In the genomic region with DNA sequence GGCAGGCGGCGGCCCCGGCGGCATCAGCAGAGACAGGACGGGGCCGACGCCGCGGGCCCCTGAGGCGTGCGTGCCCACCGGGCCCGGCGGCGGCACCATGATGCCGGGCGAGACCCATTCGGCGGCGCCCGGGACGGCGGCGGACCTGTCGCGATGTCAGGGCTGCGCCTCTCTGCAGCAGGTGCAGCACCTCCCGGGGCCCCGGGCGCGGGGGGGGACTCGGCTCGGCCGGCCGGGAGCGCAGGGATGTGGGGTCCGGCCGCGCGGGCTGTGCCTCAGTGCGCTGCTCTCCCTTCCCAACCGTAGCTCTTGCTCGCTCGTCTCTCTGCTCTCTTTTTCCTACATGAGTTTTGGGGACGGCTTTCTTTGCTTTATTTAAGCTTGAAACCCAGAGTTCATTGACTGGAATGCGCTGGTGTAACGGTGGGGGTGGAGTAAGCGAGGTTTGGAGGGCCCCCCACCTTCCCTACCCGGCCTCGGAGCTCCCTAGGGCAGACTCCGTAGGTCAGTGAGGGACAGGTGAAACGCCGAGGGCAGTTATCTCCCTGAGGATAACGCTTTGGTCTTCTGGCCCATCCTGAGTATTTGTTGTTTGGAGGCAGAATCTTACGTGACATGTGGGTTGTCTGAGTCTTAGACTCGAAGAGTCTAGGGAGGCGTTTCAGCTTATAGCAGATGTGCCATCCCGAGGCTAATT, we compare ENCODE assay signal across 8 cellular contexts. TPM values are rescaled to one million over a fixed set of nuclear protein-coding genes. Genes with fewer than 3 reads are reported as not detected.
DNase-seq lines count a peak whose midpoint lies in the region; ATAC-seq and TF ChIP-seq lines count a peak whose summit lies in the region.

No MANE protein-coding gene starts in this region.

- BruUV-seq in A673 (replicated peaks; lab: Mats Ljungman, UMichigan): no TSS peak

- peak overlapping the region; percentile 78 for H3K9ac ChIP-seq in rectal smooth muscle tissue (ENCODE audit: low read length)

- POLR2A ChIA-PET in A673 (lab: Charles Lee; ENCODE audit: low non-redundant PET) (interaction anchor here (0.6 to 0.8 kb wide), 3 partner anchors 151 to 269 kb away, joined by 3 to 6 read pairs (median 3); no protein-coding TSS in a partner anchor), T-cell (lab: Charles Lee) (interaction anchor here (0.8 to 1.4 kb wide), 4 partner anchors 42 to 1290 kb away, joined by 3 to 7 read pairs (median 3); a partner anchor contains a TSS)

- peaks cover 5% of the 10 kb centered on the region for H3K36me3 Mint-ChIP-seq in T-cell

- H3K36me3 ChIP-seq in A673 (ENCODE audit: insufficient read depth, low read length, poor library complexity, severe bottlenecking): no peaks in the 10 kb centered on the region
- no peaks in the 10 kb centered on the region for H3K36me3 ChIP-seq in rectal smooth muscle tissue (ENCODE audit: control insufficient read depth, insufficient read depth, low read length)

- peaks cover 7% of the 10 kb centered on the region for H3K4me1 ChIP-seq in A673 (ENCODE audit: insufficient read depth, low read length, poor library complexity, severe bottlenecking)
- peaks cover 10% of the 10 kb centered on the region for H3K4me1 ChIP-seq in rectal smooth muscle tissue (ENCODE audit: control insufficient read depth, insufficient read depth, low read length)

- peak overlapping the region; percentile 96 for H3K4me3 ChIP-seq in A673 (ENCODE audit: low read depth, low read length, poor library complexity, severe bottlenecking)
- peak overlapping the region; percentile 93 for H3K4me3 ChIP-seq in fibroblast of pulmonary artery (replicated peaks; ENCODE audit: low read depth, low read length)
- peak overlapping the region; percentile 82 for H3K4me3 ChIP-seq in rectal smooth muscle tissue (ENCODE audit: low read length)

- DNase-seq in A673 (ENCODE audit: low spot score): no peak
- peak in 1 of 34 experiments; percentile 15 for DNase-seq in T-cell
- no peak for DNase-seq in fibroblast of pulmonary artery (ENCODE audit: low read depth)
- DNase-seq in islet precursor cell: no peak
- no peak for DNase-seq in inferior parietal cortex (ENCODE audit: extremely low spot score)

- H3K27me3 ChIP-seq in A673 (replicated peaks; ENCODE audit: insufficient read depth, low read depth, low read length, poor library complexity) (no peaks in the 10 kb centered on the region), rectal smooth muscle tissue (ENCODE audit: control insufficient read depth, insufficient read depth, low read length) (no peaks in the 10 kb centered on the region)

- peak overlapping the region; percentile 99 for H3K27ac ChIP-seq in A673 (ENCODE audit: low read depth, low read length, poor library complexity, severe bottlenecking)
- peak overlapping the region; percentile 98 for H3K27ac ChIP-seq in rectal smooth muscle tissue (ENCODE audit: low read depth, low read length)

- TF ChIP-seq CTCF in A673 (conservative IDR thresholded peaks at IDR 0.05; ENCODE audit: low read depth, low read length) (no peak), fibroblast of pulmonary artery (IDR thresholded peaks at IDR 0.05; ENCODE audit: low read length, missing control alignments) (no peak)

- no peaks in the 10 kb centered on the region for H3K27me3 Mint-ChIP-seq in T-cell

- H3K4me3 Mint-ChIP-seq in T-cell: peak overlapping the region in 2 of 3 donors; percentile 94 to 95

- H3K4me1 Mint-ChIP-seq in T-cell: peaks cover 20 to 25% (median 22%) of the 10 kb centered on the region in 3 donors

- ATAC-seq in GM18517 (IDR thresholded peaks at IDR 0.05; ENCODE audit: unreplicated experiment) (peak; percentile 9), HG03045 (IDR thresholded peaks at IDR 0.05; ENCODE audit: unreplicated experiment) (peak; percentile 22), T-cell (replicated peaks in 1 of 4) (peak; percentile 16 to 32 (median 24))

- CTCF ChIA-PET in A673 (lab: Charles Lee) (interaction anchor here (1.6 kb wide), 1 partner anchor 544 kb away, joined by 3 read pairs; no protein-coding TSS in a partner anchor), T-cell (lab: Charles Lee) (interaction anchor here in 1 of 2 donors (1.0 to 2.0 kb wide), 5 partner anchors 20 to 1210 kb away, joined by 3 to 6 read pairs (median 3); a partner anchor contains a TSS)

- peak overlapping the region in 1 of 2 donors; percentile 99 for H3K27ac Mint-ChIP-seq in T-cell

- intact Hi-C loops in A673 (cut with micrococcal nuclease; ENCODE audit: unreplicated experiment): no loop called here

- H3K9me3 Mint-ChIP-seq in T-cell: no peaks in the 10 kb centered on the region

- H3K9me3 ChIP-seq in A673 (ENCODE audit: low read depth, low read length, poor library complexity, severe bottlenecking): no peaks in the 10 kb centered on the region

RNA-seq across cellular contexts. Expression of a gene that starts 0.5 kb away (rescaled TPM):
- total RNA-seq in A673 (2021) (36.0 and 37.2 TPM in 2 replicates), T-cell (10 to 100 TPM; 37.3 to 42.9 (median 40.5) TPM)
